26 cellular contexts compared by ENCODE assay signal in genomic region chr2:79946046-79946445, GRCh38.
DNase-seq lines count a peak whose midpoint lies in the region; ATAC-seq and TF ChIP-seq lines count a peak whose summit lies in the region.
"Had no signal": no experiment of that assay in that cellular context is flagged by ENCODE, and none has a peak within 500 bp of the region (broad histone marks: within the 10 kb centered on the region; RNA-seq: fewer than 3 reads in every experiment).

No MANE protein-coding gene starts in this region.

- no peaks in the 10 kb centered on the region for H3K27me3 ChIP-seq in heart right ventricle
- H3K27me3 ChIP-seq: BE2C, BLaER1 had no signal

- ATAC-seq in Right ventricle myocardium superior (ENCODE audit: poor library complexity), result peak; percentile 85
- peak in 7 of 8 donors; percentile 52 to 78 (median 71) for ATAC-seq in heart right ventricle
- peak; percentile 89 for ATAC-seq in left ventricle myocardium superior
- ATAC-seq in GM19023 (IDR thresholded peaks at IDR 0.05; ENCODE audit: unreplicated experiment), result no peak
- ATAC-seq: GM12878 had no signal

- no peaks in the 10 kb centered on the region for H3K9me3 Mint-ChIP-seq in glutamatergic neuron (ENCODE audit: unreplicated experiment)
- H3K9me3 Mint-ChIP-seq: CD14-positive monocyte had no signal

- peaks cover 0 to 8% (median 0%) of the 10 kb centered on the region in 9 donors for H3K4me1 ChIP-seq in heart right ventricle
- H3K4me1 ChIP-seq: BLaER1 had no signal

- no peaks in the 10 kb centered on the region for H3K9me3 ChIP-seq in heart right ventricle
- H3K9me3 ChIP-seq: BE2C, BLaER1 had no signal

- WGBS in heart right ventricle, 2 donors, result 41 to 50% methylated on average over 2 of the region's 2 CpGs

- intact Hi-C loops in Right ventricle myocardium superior (cut with DNase I), result no loop called here
- intact Hi-C loops in cardiac septum (cut with DNase I), result no loop called here
- intact Hi-C loops in heart right ventricle (cut with DNase I), result no loop called here
- intact Hi-C loops in left ventricle myocardium superior (cut with micrococcal nuclease), result no loop called here

- DNase-seq in Right ventricle myocardium superior, result no peak
- DNase-seq in cardiac septum (ENCODE audit: low spot score), result no peak
- DNase-seq in glutamatergic neuron, result no peak
- DNase-seq in heart right ventricle, result peak in 1 of 2 donors; percentile 8
- no peak for DNase-seq in left ventricle myocardium superior
- DNase-seq in SHP77 treated with DMSO at 0.1 percent for 48 hours (lab: John Stamatoyannopoulos, UW), result no peak
- DNase-seq in KG1 (lab: John Stamatoyannopoulos, UW), result no peak
- DNase-seq: 8988T; ACHN; BE2C; C1 segment of cervical spinal cord; CD4-positive, alpha-beta memory T cell; CD4-positive, CD25-positive, alpha-beta regulatory T cell; CD8-positive, alpha-beta memory T cell; COR-L47; DMS 273 treated with DMSO at 0.1 percent for 48 hours; DMS153; DMS53; DMS79; DND-41; EL; GDM1 had no signal

- no peaks in the 10 kb centered on the region for H3K36me3 ChIP-seq in heart right ventricle
- H3K36me3 ChIP-seq: BE2C, BLaER1 had no signal

- H3K36me3 Mint-ChIP-seq in glutamatergic neuron (ENCODE audit: unreplicated experiment), result no peaks in the 10 kb centered on the region
- H3K36me3 Mint-ChIP-seq: CD14-positive monocyte; CD4-positive, alpha-beta memory T cell; CD4-positive, CD25-positive, alpha-beta regulatory T cell; CD8-positive, alpha-beta memory T cell had no signal

- no peak overlapping the region for H3K4me3 ChIP-seq in heart right ventricle
- H3K4me3 ChIP-seq: BLaER1, GM12878 had no signal

- peak overlapping the region; percentile 56 for H3K4me3 Mint-ChIP-seq in glutamatergic neuron (ENCODE audit: unreplicated experiment)
- H3K4me3 Mint-ChIP-seq: CD14-positive monocyte; CD4-positive, CD25-positive, alpha-beta regulatory T cell; CD8-positive, alpha-beta memory T cell had no signal

- no peak overlapping the region for H3K27ac ChIP-seq in heart right ventricle
- H3K27ac ChIP-seq: BLaER1 had no signal

- peaks cover 16% of the 10 kb centered on the region for H3K4me1 Mint-ChIP-seq in glutamatergic neuron (ENCODE audit: low read depth, unreplicated experiment)
- H3K4me1 Mint-ChIP-seq: CD14-positive monocyte; CD4-positive, alpha-beta memory T cell; CD4-positive, CD25-positive, alpha-beta regulatory T cell; CD8-positive, alpha-beta memory T cell had no signal

- peak overlapping the region; percentile 67 for H3K27ac Mint-ChIP-seq in glutamatergic neuron (ENCODE audit: unreplicated experiment)
- H3K27ac Mint-ChIP-seq: CD14-positive monocyte; CD4-positive, alpha-beta memory T cell; CD4-positive, CD25-positive, alpha-beta regulatory T cell had no signal

- no peaks in the 10 kb centered on the region for H3K27me3 Mint-ChIP-seq in glutamatergic neuron (ENCODE audit: unreplicated experiment)
- H3K27me3 Mint-ChIP-seq: CD4-positive, alpha-beta memory T cell; CD4-positive, CD25-positive, alpha-beta regulatory T cell; CD8-positive, alpha-beta memory T cell had no signal

- no peak for TF ChIP-seq CTCF in glutamatergic neuron (IDR thresholded peaks at IDR 0.05; ENCODE audit: partially characterized antibody, unreplicated experiment)
- no peak for TF ChIP-seq CTCF in heart right ventricle (IDR thresholded peaks at IDR 0.05)
